7 cellular contexts compared by ENCODE assay signal in the genomic region with DNA sequence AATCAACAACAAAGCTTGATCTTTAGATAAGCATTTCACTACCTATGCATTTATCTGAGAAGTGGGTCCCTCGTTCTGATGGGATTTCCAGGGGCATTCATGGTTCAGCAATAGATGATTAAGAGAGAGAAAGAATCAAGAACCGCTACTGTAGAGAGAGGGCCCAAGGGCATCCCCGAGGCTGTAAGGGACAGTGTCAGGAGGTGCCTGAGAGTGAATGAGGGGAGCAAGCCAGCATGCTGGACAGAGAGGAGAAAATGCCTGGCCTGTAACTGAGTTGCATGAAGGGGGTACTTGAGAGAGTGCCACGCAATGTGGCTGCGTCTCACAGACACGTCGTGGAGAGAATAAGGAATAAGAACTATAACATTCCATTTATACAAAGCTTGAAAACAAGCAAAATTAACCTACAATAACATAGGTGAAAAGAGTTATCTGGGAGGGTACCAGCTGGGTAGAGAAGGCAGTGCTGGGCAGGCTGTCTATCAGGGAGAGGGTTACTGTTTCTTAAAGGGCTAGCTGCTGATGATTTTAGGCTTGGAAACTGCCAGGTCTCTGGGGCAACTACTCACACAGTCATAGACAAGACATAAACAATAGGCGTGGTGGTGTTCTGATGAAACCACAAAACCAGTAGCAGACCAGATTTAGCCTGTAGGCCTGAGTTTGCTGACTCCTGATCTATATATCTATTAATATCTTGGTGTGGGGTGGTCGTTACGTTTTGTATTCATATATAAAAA.
DNase-seq lines count a peak whose midpoint lies in the region; ATAC-seq and TF ChIP-seq lines count a peak whose summit lies in the region.

No MANE protein-coding gene starts in this region.

- H3K4me2 ChIP-seq in KMS-11: peak overlapping the region; percentile 57

- H3K9ac ChIP-seq in KMS-11: peak overlapping the region; percentile 51

- peak overlapping the region; percentile 47 for H2AFZ ChIP-seq in KMS-11 (ENCODE audit: low read depth)

- ATAC-seq in GM21786 (IDR thresholded peaks at IDR 0.05; ENCODE audit: unreplicated experiment): no peak

- DNase-seq in GM12865 (ENCODE audit: low read depth) (peak; percentile 73), brain microvascular endothelial cell (peak; percentile 86), non-pigmented ciliary epithelial cell (ENCODE audit: low read depth) (peak; percentile 76), caudate nucleus (lab: John Stamatoyannopoulos, UW) (no peak), KG1 (lab: John Stamatoyannopoulos, UW) (no peak)

- H3K27ac ChIP-seq in KMS-11: peak overlapping the region; percentile 91
- no peak overlapping the region for H3K27ac ChIP-seq in brain microvascular endothelial cell
- no peak overlapping the region for H3K27ac ChIP-seq in caudate nucleus (ENCODE audit: low read depth, low read length)

- H4K20me1 ChIP-seq in KMS-11 (ENCODE audit: insufficient read depth): no peaks in the 10 kb centered on the region

- H3K4me1 ChIP-seq in KMS-11 (ENCODE audit: low read depth, poor library complexity, severe bottlenecking): peaks cover 33% of the 10 kb centered on the region

- TF ChIP-seq CTCF in GM12865 (IDR thresholded peaks at IDR 0.05; ENCODE audit: insufficient read depth, low read depth, low read length, missing control alignments) (no peak), KMS-11 (conservative IDR thresholded peaks at IDR 0.05; ENCODE audit: low read depth, low read length) (no peak), brain microvascular endothelial cell (IDR thresholded peaks at IDR 0.05; ENCODE audit: low read depth, low read length, missing control alignments) (no peak)

- no peaks in the 10 kb centered on the region for H3K36me3 ChIP-seq in KMS-11 (ENCODE audit: insufficient read depth)
- H3K36me3 ChIP-seq in brain microvascular endothelial cell (replicated peaks): no peaks in the 10 kb centered on the region

- no peaks in the 10 kb centered on the region for H3K79me2 ChIP-seq in KMS-11 (ENCODE audit: insufficient read depth, low read depth)

- H3K27me3 ChIP-seq in KMS-11 (ENCODE audit: insufficient read depth, low read depth): no peaks in the 10 kb centered on the region
- no peaks in the 10 kb centered on the region for H3K27me3 ChIP-seq in brain microvascular endothelial cell (replicated peaks)

- in situ Hi-C loops in brain microvascular endothelial cell (cut with HindIII; ENCODE audit: low pct_ligation_motif_present, low sequenced_read_pairs): no loop called here

- H3K4me3 ChIP-seq in GM12865 (ENCODE audit: low read depth, low read length): no peak overlapping the region
- no peak overlapping the region for H3K4me3 ChIP-seq in KMS-11 (IDR thresholded peaks at IDR 0.05; ENCODE audit: insufficient read depth, low read depth, low read length)
- no peak overlapping the region for H3K4me3 ChIP-seq in brain microvascular endothelial cell (ENCODE audit: low read depth, low read length)

Comparison
In these comparisons a context has a peak if more than half of its experiments do, and no peak if none do; other contexts are left out.
1. DNase-seq: peak in GM12865 (single experiment), brain microvascular endothelial cell (single experiment) and non-pigmented ciliary epithelial cell (single experiment); none in caudate nucleus (0 of 61) and KG1 (single experiment).